ENCODE assay signal across 8 cellular contexts in genomic region chr16:67279296-67280089, GRCh38. TPM values are rescaled to one million over a fixed set of nuclear protein-coding genes. Genes with fewer than 3 reads are reported as not detected.
A peak's percentile ranks its signal among the peaks of the same experiment; 100 is the strongest.
DNase-seq lines count a peak whose midpoint lies in the region; ATAC-seq, FAIRE-seq and TF ChIP-seq lines count a peak whose summit lies in the region.

TSS of gene PLEKHG4 (plus strand) at chr16:67279532. CDS start at chr16:67280045, 513 bp downstream.

- H3K27me3 ChIP-seq in DOHH2 (ENCODE audit: control insufficient read depth, low read length) (no peaks in the 10 kb centered on the region), MM.1S (replicated peaks; ENCODE audit: insufficient read depth, low read length) (no peaks in the 10 kb centered on the region), left ventricle myocardium inferior (ENCODE audit: low read depth) (peaks cover 4% of the 10 kb centered on the region)

- intact Hi-C loops in left ventricle myocardium inferior (cut with micrococcal nuclease): no loop called here

- H3K27me3 Mint-ChIP-seq in activated naive CD8-positive, alpha-beta T cell treated with anti-CD3 and anti-CD28 coated beads, Interleukin-2, amount 50 U/mL, for 24 hours: no peaks in the 10 kb centered on the region

- H3K9me3 Mint-ChIP-seq in activated naive CD8-positive, alpha-beta T cell treated with anti-CD3 and anti-CD28 coated beads, Interleukin-2, amount 50 U/mL, for 24 hours: no peaks in the 10 kb centered on the region

- H3K27ac Mint-ChIP-seq in activated naive CD8-positive, alpha-beta T cell treated with anti-CD3 and anti-CD28 coated beads, Interleukin-2, amount 50 U/mL, for 24 hours: peak within 1 kb of the TSS; percentile 90

- H3K27ac ChIP-seq in DOHH2 (ENCODE audit: low read depth, low read length) (no peak within 1 kb of the TSS), MM.1S (ENCODE audit: low read length) (no peak within 1 kb of the TSS), left ventricle myocardium inferior (replicated peaks) (peak within 1 kb of the TSS; percentile 50)

- H2AFZ ChIP-seq in MM.1S (ENCODE audit: low read length): peak within 1 kb of the TSS; percentile 85

- H3K4me1 ChIP-seq in DOHH2 (ENCODE audit: control insufficient read depth, low read length) (peaks cover 13% of the 10 kb centered on the region), MM.1S (ENCODE audit: low read length) (peaks cover 5% of the 10 kb centered on the region; the same call in 1 of the 2 replicates), left ventricle myocardium inferior (peaks cover 16% of the 10 kb centered on the region)

- peak; percentile 52 for TF ChIP-seq CTCF in DOHH2 (IDR thresholded peaks at IDR 0.05; ENCODE audit: low read depth, low read length, poor library complexity, severe bottlenecking)
- peak; percentile 67 for TF ChIP-seq CTCF in MM.1S (IDR thresholded peaks at IDR 0.05; ENCODE audit: low read length)
- TF ChIP-seq CTCF in left ventricle myocardium inferior (IDR thresholded peaks at IDR 0.05; ENCODE audit: borderline replicate concordance): peak; percentile 77

- H3K4me2 ChIP-seq in DOHH2 (ENCODE audit: low read length) (peak within 1 kb of the TSS; percentile 63), MM.1S (ENCODE audit: low read depth, low read length) (peak within 1 kb of the TSS; percentile 97)

- peak; percentile 87 for DNase-seq in MM.1S
- DNase-seq in SW480 (ENCODE audit: low spot score): peak; percentile 76
- peak; percentile 84 for DNase-seq in activated naive CD8-positive, alpha-beta T cell treated with anti-CD3 and anti-CD28 coated beads, Interleukin-2, amount 50 U/mL, for 24 hours
- DNase-seq in left ventricle myocardium inferior: peak; percentile 64
- DNase-seq in retina: peak; percentile 80
- no peak for DNase-seq in HTR-8/SVneo (ENCODE audit: insufficient read length, low spot score)

- ATAC-seq in GM21786 (IDR thresholded peaks at IDR 0.05; ENCODE audit: unreplicated experiment): peak; percentile 69
- ATAC-seq in activated naive CD8-positive, alpha-beta T cell treated with anti-CD3 and anti-CD28 coated beads, Interleukin-2, amount 50 U/mL, for 24 hours: peak; percentile 91

- H3K9me2 ChIP-seq in DOHH2 (replicated peaks; ENCODE audit: control insufficient read depth, low read length) (no peaks in the 10 kb centered on the region), MM.1S (replicated peaks; ENCODE audit: insufficient read depth, low read length) (no peaks in the 10 kb centered on the region)

- H3K4me3 Mint-ChIP-seq in activated naive CD8-positive, alpha-beta T cell treated with anti-CD3 and anti-CD28 coated beads, Interleukin-2, amount 50 U/mL, for 24 hours: peak within 1 kb of the TSS; percentile 86

- H3K4me3 ChIP-seq in DOHH2 (ENCODE audit: low read length) (peak within 1 kb of the TSS; percentile 79), MM.1S (ENCODE audit: low read length) (peak within 1 kb of the TSS; percentile 89), left ventricle myocardium inferior (peak within 1 kb of the TSS; percentile 70)

- H3K36me3 ChIP-seq in DOHH2 (ENCODE audit: control insufficient read depth, low read length) (peaks cover 12% of the 10 kb centered on the region), MM.1S (replicated peaks; ENCODE audit: insufficient read depth, low read length) (no peaks in the 10 kb centered on the region), left ventricle myocardium inferior (no peaks in the 10 kb centered on the region)

- FAIRE-seq in HTR-8/SVneo (lab: Jason Lieb, UNC): no peak

- peak within 1 kb of the TSS; percentile 80 for H3K9ac ChIP-seq in MM.1S (ENCODE audit: low read length)

- H3K36me3 Mint-ChIP-seq in activated naive CD8-positive, alpha-beta T cell treated with anti-CD3 and anti-CD28 coated beads, Interleukin-2, amount 50 U/mL, for 24 hours (ENCODE audit: low read depth): peaks cover 21% of the 10 kb centered on the region

- H3F3A ChIP-seq in DOHH2 (ENCODE audit: control insufficient read depth, insufficient read depth) (no peaks in the 10 kb centered on the region), MM.1S (ENCODE audit: insufficient read depth, low read length) (no peaks in the 10 kb centered on the region)

- H3K79me2 ChIP-seq in DOHH2 (ENCODE audit: control insufficient read depth, low read length) (peaks cover 13% of the 10 kb centered on the region), MM.1S (ENCODE audit: low read length) (peaks cover 14% of the 10 kb centered on the region)

- H4K20me1 ChIP-seq in DOHH2 (ENCODE audit: control insufficient read depth, insufficient read depth, low read depth, low read length) (no peaks in the 10 kb centered on the region), MM.1S (ENCODE audit: insufficient read depth, low read length) (no peaks in the 10 kb centered on the region)

- peaks cover 24% of the 10 kb centered on the region for H3K4me1 Mint-ChIP-seq in activated naive CD8-positive, alpha-beta T cell treated with anti-CD3 and anti-CD28 coated beads, Interleukin-2, amount 50 U/mL, for 24 hours

- H3K9me3 ChIP-seq in DOHH2 (ENCODE audit: control insufficient read depth, insufficient read depth, low read length) (no peaks in the 10 kb centered on the region), MM.1S (replicated peaks; ENCODE audit: insufficient read depth, low read length) (no peaks in the 10 kb centered on the region), left ventricle myocardium inferior (replicated peaks) (no peaks in the 10 kb centered on the region)

RNA-seq across cellular contexts. Expression of gene PLEKHG4, which starts in this region (rescaled TPM):
- total RNA-seq in left ventricle myocardium inferior: 1.1 TPM
